ENCODE assay signal across 7 cellular contexts in genomic region chr17:27464019-27464418, GRCh38. TPM values are rescaled to one million over a fixed set of nuclear protein-coding genes. Genes with fewer than 3 reads are reported as not detected.
A peak's percentile ranks its signal among the peaks of the same experiment; 100 is the strongest.
DNase-seq lines count a peak whose midpoint lies in the region; ATAC-seq, FAIRE-seq and TF ChIP-seq lines count a peak whose summit lies in the region.
"Not testable (repeated sequence)": the region's sequence is repeated elsewhere in the genome, so short reads cannot be mapped to it uniquely, and the experiment has no call there.

No MANE protein-coding gene starts in this region.

- peaks cover 3 to 81% of the 10 kb centered on the region in 2 experiments for H3K79me2 ChIP-seq in H1 (ENCODE audit: control insufficient read depth in 1 of 2, insufficient read depth in 2 of 2, low read length in 2 of 2)

- not testable (repeated sequence) for H3K4me2 ChIP-seq in H1 (ENCODE audit: insufficient read depth in 1 of 2, low read depth in 2 of 2, low read length in 2 of 2)

- not testable (repeated sequence) for H3K4me3 ChIP-seq in Caco-2 (ENCODE audit: low read depth, low read length); H1 (ENCODE audit: extremely low read depth in 1 of 4, insufficient read depth in 2 of 4, low read depth in 3 of 4, low read length in 4 of 4)

- peak overlapping the region; percentile 0 for H3K27ac Mint-ChIP-seq in Caco-2 (ENCODE audit: unreplicated experiment)
- not testable (repeated sequence) for H3K27ac Mint-ChIP-seq in T-helper 2 cell treated with Interferon-gamma antibody and Interleukin-4, amounts not matched to agents 5 μg/mL and 100 μg/mL, for 36 hours
- H3K27ac Mint-ChIP-seq in activated CD4-positive, alpha-beta memory T cell treated with anti-CD3 and anti-CD28 coated beads, Interleukin-2, amount 10 ng/mL, durations not matched to agents 7 days and 5 days = peak overlapping the region; percentile 34
- peak overlapping the region; percentile 77 for H3K27ac Mint-ChIP-seq in activated T-helper 1 cell treated with anti-CD3 and anti-CD28 coated beads, Interleukin-12 subunit alpha, Interleukin-12 subunit beta, Interleukin-2, Interleukin-4 antibody, amounts not matched to agents 30 ng/mL and 10 ng/mL and 1 ng/mL, durations not matched to agents 14 hours and 24 hours and 36 hours
- H3K27ac Mint-ChIP-seq in activated naive CD8-positive, alpha-beta T cell treated with anti-CD3 and anti-CD28 coated beads, Interleukin-2, amount 50 U/mL, for 24 hours = peak overlapping the region; percentile 59
- H3K27ac Mint-ChIP-seq in natural killer cell treated with Interleukin-12 subunit alpha and Interleukin-12 subunit beta and Interleukin-15 and Interleukin-18, amount 100 ng/mL, for 72 hours = peak overlapping the region in 1 of 2 donors; percentile 59

- CTCF ChIA-PET in Caco-2 (lab: Charles Lee) (interaction anchor here (3.6 kb wide), 1 partner anchor 136 kb away, joined by 11 read pairs; no protein-coding TSS in a partner anchor), H1 (lab: Charles Lee; ENCODE audit: partially characterized antibody) (interaction anchor here (1.2 to 17.4 kb wide), 2 partner anchors 13 to 136 kb away, joined by 3 to 209 read pairs; no protein-coding TSS in a partner anchor)
- CTCF ChIA-PET in activated CD4-positive, alpha-beta memory T cell treated with anti-CD3 and anti-CD28 coated beads, Interleukin-2, amount 10 ng/mL, durations not matched to agents 7 days and 5 days (lab: Charles Lee) = not testable (repeated sequence)

- not testable (repeated sequence) for FAIRE-seq in H1 (lab: Jason Lieb, UNC)

- H3K36me3 ChIP-seq in Caco-2 (ENCODE audit: control insufficient read depth, insufficient read depth, low read length); H1 (ENCODE audit: control insufficient read depth in 2 of 4, insufficient read depth in 4 of 4, low read length in 3 of 4): not testable (repeated sequence)

- not testable (repeated sequence) for ATAC-seq in activated naive CD8-positive, alpha-beta T cell treated with anti-CD3 and anti-CD28 coated beads, Interleukin-2, amount 50 U/mL, for 24 hours; natural killer cell treated with Interleukin-12 subunit alpha and Interleukin-12 subunit beta and Interleukin-15 and Interleukin-18, amount 100 ng/mL, for 72 hours

- not testable (repeated sequence) for H2BK15ac ChIP-seq in H1 (ENCODE audit: low read length)

- H3K4me1 Mint-ChIP-seq in Caco-2 (ENCODE audit: low read depth, unreplicated experiment) = peaks cover 22% of the 10 kb centered on the region
- H3K4me1 Mint-ChIP-seq in T-helper 2 cell treated with Interferon-gamma antibody and Interleukin-4, amounts not matched to agents 5 μg/mL and 100 μg/mL, for 36 hours (ENCODE audit: low read depth) = peaks cover 68% of the 10 kb centered on the region
- peaks cover 77% of the 10 kb centered on the region for H3K4me1 Mint-ChIP-seq in activated CD4-positive, alpha-beta memory T cell treated with anti-CD3 and anti-CD28 coated beads, Interleukin-2, amount 10 ng/mL, durations not matched to agents 7 days and 5 days
- H3K4me1 Mint-ChIP-seq in activated T-helper 1 cell treated with anti-CD3 and anti-CD28 coated beads, Interleukin-12 subunit alpha, Interleukin-12 subunit beta, Interleukin-2, Interleukin-4 antibody, amounts not matched to agents 30 ng/mL and 10 ng/mL and 1 ng/mL, durations not matched to agents 14 hours and 24 hours and 36 hours (ENCODE audit: low read depth) = peaks cover 89% of the 10 kb centered on the region
- peaks cover 88% of the 10 kb centered on the region for H3K4me1 Mint-ChIP-seq in activated naive CD8-positive, alpha-beta T cell treated with anti-CD3 and anti-CD28 coated beads, Interleukin-2, amount 50 U/mL, for 24 hours
- peaks cover 59 to 60% of the 10 kb centered on the region in 2 donors for H3K4me1 Mint-ChIP-seq in natural killer cell treated with Interleukin-12 subunit alpha and Interleukin-12 subunit beta and Interleukin-15 and Interleukin-18, amount 100 ng/mL, for 72 hours (ENCODE audit: low read depth in 2 of 2)

- H3K4ac ChIP-seq in H1 (replicated peaks; ENCODE audit: insufficient read length, low read depth, low read length) = not testable (repeated sequence)

- POLR2A ChIA-PET in Caco-2 (lab: Charles Lee); activated CD4-positive, alpha-beta memory T cell treated with anti-CD3 and anti-CD28 coated beads, Interleukin-2, amount 10 ng/mL, durations not matched to agents 7 days and 5 days (lab: Charles Lee); H1 (lab: Charles Lee; ENCODE audit: partially characterized antibody): not testable (repeated sequence)

- H4K91ac ChIP-seq in H1 (replicated peaks; ENCODE audit: insufficient read length, low read length) = not testable (repeated sequence)

- not testable (repeated sequence) for TF ChIP-seq CTCF in Caco-2 (IDR thresholded peaks at IDR 0.05; ENCODE audit: insufficient read depth in 1 of 2, low read depth in 1 of 2, low read length in 1 of 2, severe bottlenecking in 1 of 2, unreplicated experiment in 1 of 2); H1 (IDR thresholded peaks at IDR 0.05; ENCODE audit: control extremely low read depth in 1 of 3, insufficient read depth in 1 of 3, low read depth in 1 of 3, low read length in 3 of 3)

- not testable (repeated sequence) for H2AFZ ChIP-seq in H1 (ENCODE audit: low read length)

- not testable (repeated sequence) for H3K27me3 Mint-ChIP-seq in Caco-2 (ENCODE audit: insufficient read depth, unreplicated experiment); T-helper 2 cell treated with Interferon-gamma antibody and Interleukin-4, amounts not matched to agents 5 μg/mL and 100 μg/mL, for 36 hours (ENCODE audit: low read depth); activated CD4-positive, alpha-beta memory T cell treated with anti-CD3 and anti-CD28 coated beads, Interleukin-2, amount 10 ng/mL, durations not matched to agents 7 days and 5 days; activated T-helper 1 cell treated with anti-CD3 and anti-CD28 coated beads, Interleukin-12 subunit alpha, Interleukin-12 subunit beta, Interleukin-2, Interleukin-4 antibody, amounts not matched to agents 30 ng/mL and 10 ng/mL and 1 ng/mL, durations not matched to agents 14 hours and 24 hours and 36 hours (ENCODE audit: insufficient read depth); activated naive CD8-positive, alpha-beta T cell treated with anti-CD3 and anti-CD28 coated beads, Interleukin-2, amount 50 U/mL, for 24 hours; natural killer cell treated with Interleukin-12 subunit alpha and Interleukin-12 subunit beta and Interleukin-15 and Interleukin-18, amount 100 ng/mL, for 72 hours

- H2AK5ac ChIP-seq in H1 (ENCODE audit: low read depth, low read length) = not testable (repeated sequence)

- not testable (repeated sequence) for H3K18ac ChIP-seq in H1 (ENCODE audit: extremely low read depth, low read length)

- H3K27me3 ChIP-seq in Caco-2 (replicated peaks; ENCODE audit: control insufficient read depth, insufficient read depth, low read length); H1 (replicated peaks in 1 of 4; ENCODE audit: control insufficient read depth in 3 of 4, extremely low read depth in 1 of 4, insufficient read depth in 3 of 4, low read length in 3 of 4): not testable (repeated sequence)

- not testable (repeated sequence) for DNase-seq in Caco-2; T-helper 2 cell treated with Interferon-gamma antibody and Interleukin-4, amounts not matched to agents 5 μg/mL and 100 μg/mL, for 36 hours (ENCODE audit: low spot score); activated CD4-positive, alpha-beta memory T cell treated with anti-CD3 and anti-CD28 coated beads, Interleukin-2, amount 10 ng/mL, durations not matched to agents 7 days and 5 days; activated T-helper 1 cell treated with anti-CD3 and anti-CD28 coated beads, Interleukin-12 subunit alpha, Interleukin-12 subunit beta, Interleukin-2, Interleukin-4 antibody, amounts not matched to agents 30 ng/mL and 10 ng/mL and 1 ng/mL, durations not matched to agents 14 hours and 24 hours and 36 hours (ENCODE audit: low spot score); activated naive CD8-positive, alpha-beta T cell treated with anti-CD3 and anti-CD28 coated beads, Interleukin-2, amount 50 U/mL, for 24 hours; H1 (ENCODE audit: low read depth in 1 of 2, low spot score in 2 of 2); natural killer cell treated with Interleukin-12 subunit alpha and Interleukin-12 subunit beta and Interleukin-15 and Interleukin-18, amount 100 ng/mL, for 72 hours (ENCODE audit: low spot score)

- H3K36me3 Mint-ChIP-seq in Caco-2 (ENCODE audit: insufficient read depth, unreplicated experiment); T-helper 2 cell treated with Interferon-gamma antibody and Interleukin-4, amounts not matched to agents 5 μg/mL and 100 μg/mL, for 36 hours (ENCODE audit: low read depth); activated CD4-positive, alpha-beta memory T cell treated with anti-CD3 and anti-CD28 coated beads, Interleukin-2, amount 10 ng/mL, durations not matched to agents 7 days and 5 days (ENCODE audit: low read depth); activated naive CD8-positive, alpha-beta T cell treated with anti-CD3 and anti-CD28 coated beads, Interleukin-2, amount 50 U/mL, for 24 hours (ENCODE audit: low read depth); natural killer cell treated with Interleukin-12 subunit alpha and Interleukin-12 subunit beta and Interleukin-15 and Interleukin-18, amount 100 ng/mL, for 72 hours: not testable (repeated sequence)
- H3K36me3 Mint-ChIP-seq in activated T-helper 1 cell treated with anti-CD3 and anti-CD28 coated beads, Interleukin-12 subunit alpha, Interleukin-12 subunit beta, Interleukin-2, Interleukin-4 antibody, amounts not matched to agents 30 ng/mL and 10 ng/mL and 1 ng/mL, durations not matched to agents 14 hours and 24 hours and 36 hours (ENCODE audit: low read depth) = peaks cover 20% of the 10 kb centered on the region

- not testable (repeated sequence) for H2BK120ac ChIP-seq in H1 (replicated peaks; ENCODE audit: low read depth, low read length)

- not testable (repeated sequence) for H3K4me3 Mint-ChIP-seq in Caco-2 (ENCODE audit: unreplicated experiment); activated CD4-positive, alpha-beta memory T cell treated with anti-CD3 and anti-CD28 coated beads, Interleukin-2, amount 10 ng/mL, durations not matched to agents 7 days and 5 days
- H3K4me3 Mint-ChIP-seq in T-helper 2 cell treated with Interferon-gamma antibody and Interleukin-4, amounts not matched to agents 5 μg/mL and 100 μg/mL, for 36 hours = peak overlapping the region; percentile 2
- peak overlapping the region; percentile 75 for H3K4me3 Mint-ChIP-seq in activated T-helper 1 cell treated with anti-CD3 and anti-CD28 coated beads, Interleukin-12 subunit alpha, Interleukin-12 subunit beta, Interleukin-2, Interleukin-4 antibody, amounts not matched to agents 30 ng/mL and 10 ng/mL and 1 ng/mL, durations not matched to agents 14 hours and 24 hours and 36 hours
- peak overlapping the region; percentile 25 for H3K4me3 Mint-ChIP-seq in activated naive CD8-positive, alpha-beta T cell treated with anti-CD3 and anti-CD28 coated beads, Interleukin-2, amount 50 U/mL, for 24 hours
- peak overlapping the region; percentile 51 for H3K4me3 Mint-ChIP-seq in natural killer cell treated with Interleukin-12 subunit alpha and Interleukin-12 subunit beta and Interleukin-15 and Interleukin-18, amount 100 ng/mL, for 72 hours

- H3K56ac ChIP-seq in H1 (replicated peaks; ENCODE audit: insufficient read length, low read depth, low read length) = not testable (repeated sequence)

- not testable (repeated sequence) for H4K8ac ChIP-seq in H1 (ENCODE audit: extremely low read depth, insufficient read depth, low read length)

- H3K9me3 ChIP-seq in Caco-2; H1 (ENCODE audit: insufficient read depth in 2 of 2, low read depth in 1 of 2, low read length in 1 of 2): not testable (repeated sequence)

- intact Hi-C loops in Caco-2 (cut with micrococcal nuclease; ENCODE audit: unreplicated experiment); activated T-helper 1 cell treated with anti-CD3 and anti-CD28 coated beads, Interleukin-12 subunit alpha, Interleukin-12 subunit beta, Interleukin-2, Interleukin-4 antibody, amounts not matched to agents 30 ng/mL and 10 ng/mL and 1 ng/mL, durations not matched to agents 14 hours and 24 hours and 36 hours (cut with micrococcal nuclease): not testable (repeated sequence)

- H2BK12ac ChIP-seq in H1 (ENCODE audit: low read depth, low read length) = 0 out of 2 replicates have a peak overlapping the region, but pooled peaks have one; percentile 29

- not testable (repeated sequence) for BruUV-seq in Caco-2 (replicated peaks; lab: Mats Ljungman, UMichigan)

- H3K9ac ChIP-seq in H1 (replicated peaks in 1 of 4; ENCODE audit: extremely low read depth in 1 of 4, low read depth in 3 of 4, low read length in 3 of 4) = not testable (repeated sequence)

- not testable (repeated sequence) for H3K27ac ChIP-seq in H1 (ENCODE audit: low read depth, low read length)

- not testable (repeated sequence) for H2BK20ac ChIP-seq in H1 (ENCODE audit: low read length)

- H3K23ac ChIP-seq in H1 (ENCODE audit: insufficient read length) = not testable (repeated sequence)

- not testable (repeated sequence) for H3K9me3 Mint-ChIP-seq in Caco-2 (ENCODE audit: unreplicated experiment); T-helper 2 cell treated with Interferon-gamma antibody and Interleukin-4, amounts not matched to agents 5 μg/mL and 100 μg/mL, for 36 hours; activated CD4-positive, alpha-beta memory T cell treated with anti-CD3 and anti-CD28 coated beads, Interleukin-2, amount 10 ng/mL, durations not matched to agents 7 days and 5 days; activated T-helper 1 cell treated with anti-CD3 and anti-CD28 coated beads, Interleukin-12 subunit alpha, Interleukin-12 subunit beta, Interleukin-2, Interleukin-4 antibody, amounts not matched to agents 30 ng/mL and 10 ng/mL and 1 ng/mL, durations not matched to agents 14 hours and 24 hours and 36 hours; activated naive CD8-positive, alpha-beta T cell treated with anti-CD3 and anti-CD28 coated beads, Interleukin-2, amount 50 U/mL, for 24 hours; natural killer cell treated with Interleukin-12 subunit alpha and Interleukin-12 subunit beta and Interleukin-15 and Interleukin-18, amount 100 ng/mL, for 72 hours

- not testable (repeated sequence) for TF ChIP-seq EP300 in H1 (IDR thresholded peaks at IDR 0.05; ENCODE audit: borderline replicate concordance in 1 of 2, low read depth in 2 of 2, low read length in 2 of 2)

- H4K5ac ChIP-seq in H1 (ENCODE audit: insufficient read length, low read depth, low read length) = not testable (repeated sequence)

- H4K20me1 ChIP-seq in H1 (replicated peaks in 1 of 2; ENCODE audit: control insufficient read depth in 1 of 2, insufficient read depth in 2 of 2, low read length in 2 of 2) = peaks cover 7 to 18% of the 10 kb centered on the region in 2 experiments

- WGBS in H1 (ENCODE audit: extremely low coverage in 1 of 2, insufficient coverage in 1 of 2, insufficient read length in 1 of 2, insufficient replicate concordance in 2 of 2, low coverage in 1 of 2, low lambda C conversion rate in 2 of 2, missing lambda C conversion rate in 1 of 2), 2 experiments = 93% methylated on average over 3 of the region's 3 CpGs; no CpG with 5 or more reads in 1 of the 2 experiments

- 0 out of 4 replicates have a peak, but pooled peaks of 1 of the 2 experiments have one; percentile 4 for TF ChIP-seq RAD21 in H1 (IDR thresholded peaks at IDR 0.05 in 1 of 2, conservative IDR thresholded peaks at IDR 0.05 in 1 of 2; ENCODE audit: low read depth in 2 of 2, low read length in 2 of 2)

- not testable (repeated sequence) for H3K23me2 ChIP-seq in H1 (ENCODE audit: low read depth, low read length)

- peak overlapping the region; percentile 18; the same call in 1 of the 2 replicates for H2BK5ac ChIP-seq in H1 (ENCODE audit: low read depth, low read length)

- H3K14ac ChIP-seq in H1 (ENCODE audit: insufficient read length) = not testable (repeated sequence)

- peaks cover 21% of the 10 kb centered on the region for H3K4me1 ChIP-seq in Caco-2
- peaks cover 11 to 24% (median 13%) of the 10 kb centered on the region in 4 experiments for H3K4me1 ChIP-seq in H1 (replicated peaks in 1 of 4; ENCODE audit: control insufficient read depth in 3 of 4, insufficient read depth in 4 of 4, low read length in 3 of 4)

- not testable (repeated sequence) for TF ChIP-seq POLR2A in H1 (IDR thresholded peaks at IDR 0.05; ENCODE audit: control extremely low read depth in 1 of 2, low read depth in 2 of 2, low read length in 2 of 2)

- peaks cover 16% of the 10 kb centered on the region for H3K79me1 ChIP-seq in H1 (ENCODE audit: low read depth, low read length)

RNA-seq across cellular contexts. Expression of gene KSR1, which starts 7.8 kb away (rescaled TPM):
- total RNA-seq in Caco-2 (2022) = 88.9 and 91.5 TPM in 2 replicates
- 10 to 100 TPM; 44.4 to 47.6 TPM for total RNA-seq in activated CD4-positive, alpha-beta memory T cell treated with anti-CD3 and anti-CD28 coated beads, Interleukin-2, amount 10 ng/mL, durations not matched to agents 7 days and 5 days
- total RNA-seq in activated T-helper 1 cell treated with anti-CD3 and anti-CD28 coated beads, Interleukin-12 subunit alpha, Interleukin-12 subunit beta, Interleukin-2, Interleukin-4 antibody, amounts not matched to agents 30 ng/mL and 10 ng/mL and 1 ng/mL, durations not matched to agents 14 hours and 24 hours and 36 hours = 119 and 122 TPM in 2 replicates
- 33.9 and 34.7 TPM in 2 replicates for total RNA-seq in H1 (2021; fragmentation: NEBNext Ultra II Directional; extraction: Animal tissue kit (Norgen Biotek cat#: 25700))
- 14.1 and 26.8 TPM in 2 replicates for polyA plus RNA-seq in H1 (2011; rRNA removed)
- 20.7 TPM for polyA plus RNA-seq in H1 (2011; cell fraction: cytosol; rRNA removed)
- polyA plus RNA-seq in H1 (2011; cell fraction: nucleus; rRNA removed) = 87.7 TPM
- 19.6 to 26.5 TPM (median 24.3 TPM) in 4 replicates for polyA plus RNA-seq in H1 (2012, experiment 1 of 2)
- 23.5 TPM for polyA plus RNA-seq in H1 (2012, experiment 2 of 2)
- 21.2 TPM for polyA plus RNA-seq in H1 (2013, experiment 1 of 2)
- polyA plus RNA-seq in H1 (2013, experiment 2 of 2) = 21.5 TPM
- 30.5 and 37.0 TPM in 2 replicates for polyA minus RNA-seq in H1 (2011; rRNA and poly(A)+ RNA removed)
- polyA minus RNA-seq in H1 (2011; cell fraction: cytosol; rRNA and poly(A)+ RNA removed) = 30.8 TPM
- 56.9 TPM for polyA minus RNA-seq in H1 (2011; cell fraction: nucleus; rRNA and poly(A)+ RNA removed)
- total RNA-seq in natural killer cell treated with Interleukin-12 subunit alpha and Interleukin-12 subunit beta and Interleukin-15 and Interleukin-18, amount 100 ng/mL, for 72 hours = 100 to 1,000 TPM; 122 to 236 TPM
